In the genomic region with DNA sequence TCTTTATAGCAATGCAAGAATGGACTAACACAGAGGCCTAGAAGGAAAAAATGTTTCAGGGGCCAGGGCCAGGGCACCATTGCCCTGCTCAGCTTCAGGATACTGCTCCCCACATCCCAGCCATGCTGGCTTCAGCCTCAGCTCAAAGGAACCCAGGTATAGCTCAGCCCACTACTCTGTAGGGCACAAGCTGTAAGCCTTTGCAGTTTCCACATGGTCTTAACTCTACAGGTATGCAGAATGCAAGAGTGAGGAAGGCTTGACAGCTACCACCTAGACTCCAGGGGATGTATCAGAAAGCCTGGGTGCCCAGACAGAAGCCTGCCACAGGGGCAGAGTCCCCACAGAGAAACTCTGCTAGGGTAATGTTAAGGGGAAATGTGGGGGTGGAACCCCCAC, we compare ENCODE assay signal across 1 cellular context.
TF ChIP-seq lines count a peak whose summit lies in the region.

No MANE protein-coding gene starts in this region.

TF ChIP-seq in GM23338, 12 proteins besides CTCF, POLR2A, EP300 and RAD21:
- TF ChIP-seq, protein P1, sequence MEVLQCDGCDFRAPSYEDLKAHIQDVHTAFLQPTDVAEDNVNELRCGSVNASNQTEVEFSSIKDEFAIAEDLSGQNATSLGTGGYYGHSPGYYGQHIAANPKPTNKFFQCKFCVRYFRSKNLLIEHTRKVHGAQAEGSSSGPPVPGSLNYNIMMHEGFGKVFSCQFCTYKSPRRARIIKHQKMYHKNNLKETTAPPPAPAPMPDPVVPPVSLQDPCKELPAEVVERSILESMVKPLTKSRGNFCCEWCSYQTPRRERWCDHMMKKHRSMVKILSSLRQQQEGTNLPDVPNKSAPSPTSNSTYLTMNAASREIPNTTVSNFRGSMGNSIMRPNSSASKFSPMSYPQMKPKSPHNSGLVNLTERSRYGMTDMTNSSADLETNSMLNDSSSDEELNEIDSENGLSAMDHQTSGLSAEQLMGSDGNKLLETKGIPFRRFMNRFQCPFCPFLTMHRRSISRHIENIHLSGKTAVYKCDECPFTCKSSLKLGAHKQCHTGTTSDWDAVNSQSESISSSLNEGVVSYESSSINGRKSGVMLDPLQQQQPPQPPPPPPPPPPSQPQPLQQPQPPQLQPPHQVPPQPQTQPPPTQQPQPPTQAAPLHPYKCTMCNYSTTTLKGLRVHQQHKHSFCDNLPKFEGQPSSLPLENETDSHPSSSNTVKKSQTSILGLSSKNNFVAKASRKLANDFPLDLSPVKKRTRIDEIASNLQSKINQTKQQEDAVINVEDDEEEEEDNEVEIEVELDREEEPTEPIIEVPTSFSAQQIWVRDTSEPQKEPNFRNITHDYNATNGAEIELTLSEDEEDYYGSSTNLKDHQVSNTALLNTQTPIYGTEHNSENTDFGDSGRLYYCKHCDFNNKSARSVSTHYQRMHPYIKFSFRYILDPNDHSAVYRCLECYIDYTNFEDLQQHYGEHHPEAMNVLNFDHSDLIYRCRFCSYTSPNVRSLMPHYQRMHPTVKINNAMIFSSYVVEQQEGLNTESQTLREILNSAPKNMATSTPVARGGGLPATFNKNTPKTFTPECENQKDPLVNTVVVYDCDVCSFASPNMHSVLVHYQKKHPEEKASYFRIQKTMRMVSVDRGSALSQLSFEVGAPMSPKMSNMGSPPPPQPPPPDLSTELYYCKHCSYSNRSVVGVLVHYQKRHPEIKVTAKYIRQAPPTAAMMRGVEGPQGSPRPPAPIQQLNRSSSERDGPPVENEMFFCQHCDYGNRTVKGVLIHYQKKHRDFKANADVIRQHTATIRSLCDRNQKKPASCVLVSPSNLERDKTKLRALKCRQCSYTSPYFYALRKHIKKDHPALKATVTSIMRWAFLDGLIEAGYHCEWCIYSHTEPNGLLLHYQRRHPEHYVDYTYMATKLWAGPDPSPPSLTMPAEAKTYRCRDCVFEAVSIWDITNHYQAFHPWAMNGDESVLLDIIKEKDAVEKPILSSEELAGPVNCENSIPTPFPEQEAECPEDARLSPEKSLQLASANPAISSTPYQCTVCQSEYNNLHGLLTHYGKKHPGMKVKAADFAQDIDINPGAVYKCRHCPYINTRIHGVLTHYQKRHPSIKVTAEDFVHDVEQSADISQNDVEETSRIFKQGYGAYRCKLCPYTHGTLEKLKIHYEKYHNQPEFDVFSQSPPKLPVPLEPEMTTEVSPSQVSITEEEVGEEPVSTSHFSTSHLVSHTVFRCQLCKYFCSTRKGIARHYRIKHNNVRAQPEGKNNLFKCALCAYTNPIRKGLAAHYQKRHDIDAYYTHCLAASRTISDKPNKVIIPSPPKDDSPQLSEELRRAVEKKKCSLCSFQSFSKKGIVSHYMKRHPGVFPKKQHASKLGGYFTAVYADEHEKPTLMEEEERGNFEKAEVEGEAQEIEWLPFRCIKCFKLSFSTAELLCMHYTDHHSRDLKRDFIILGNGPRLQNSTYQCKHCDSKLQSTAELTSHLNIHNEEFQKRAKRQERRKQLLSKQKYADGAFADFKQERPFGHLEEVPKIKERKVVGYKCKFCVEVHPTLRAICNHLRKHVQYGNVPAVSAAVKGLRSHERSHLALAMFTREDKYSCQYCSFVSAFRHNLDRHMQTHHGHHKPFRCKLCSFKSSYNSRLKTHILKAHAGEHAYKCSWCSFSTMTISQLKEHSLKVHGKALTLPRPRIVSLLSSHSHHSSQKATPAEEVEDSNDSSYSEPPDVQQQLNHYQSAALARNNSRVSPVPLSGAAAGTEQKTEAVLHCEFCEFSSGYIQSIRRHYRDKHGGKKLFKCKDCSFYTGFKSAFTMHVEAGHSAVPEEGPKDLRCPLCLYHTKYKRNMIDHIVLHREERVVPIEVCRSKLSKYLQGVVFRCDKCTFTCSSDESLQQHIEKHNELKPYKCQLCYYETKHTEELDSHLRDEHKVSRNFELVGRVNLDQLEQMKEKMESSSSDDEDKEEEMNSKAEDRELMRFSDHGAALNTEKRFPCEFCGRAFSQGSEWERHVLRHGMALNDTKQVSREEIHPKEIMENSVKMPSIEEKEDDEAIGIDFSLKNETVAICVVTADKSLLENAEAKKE (CRISPR knock-in tag; IDR thresholded peaks at IDR 0.05) = no peak
- no peak for TF ChIP-seq NANOG (IDR thresholded peaks at IDR 0.05; ENCODE audit: borderline replicate concordance)
- no peak for TF ChIP-seq POLR2AphosphoS5 (IDR thresholded peaks at IDR 0.05; ENCODE audit: low read depth)
- no peak for TF ChIP-seq EZH2phosphoT487 (IDR thresholded peaks at IDR 0.05; ENCODE audit: unreplicated experiment)
- no peak for TF ChIP-seq ZNF114 (CRISPR knock-in tag; IDR thresholded peaks at IDR 0.05)
- TF ChIP-seq, protein P2, sequence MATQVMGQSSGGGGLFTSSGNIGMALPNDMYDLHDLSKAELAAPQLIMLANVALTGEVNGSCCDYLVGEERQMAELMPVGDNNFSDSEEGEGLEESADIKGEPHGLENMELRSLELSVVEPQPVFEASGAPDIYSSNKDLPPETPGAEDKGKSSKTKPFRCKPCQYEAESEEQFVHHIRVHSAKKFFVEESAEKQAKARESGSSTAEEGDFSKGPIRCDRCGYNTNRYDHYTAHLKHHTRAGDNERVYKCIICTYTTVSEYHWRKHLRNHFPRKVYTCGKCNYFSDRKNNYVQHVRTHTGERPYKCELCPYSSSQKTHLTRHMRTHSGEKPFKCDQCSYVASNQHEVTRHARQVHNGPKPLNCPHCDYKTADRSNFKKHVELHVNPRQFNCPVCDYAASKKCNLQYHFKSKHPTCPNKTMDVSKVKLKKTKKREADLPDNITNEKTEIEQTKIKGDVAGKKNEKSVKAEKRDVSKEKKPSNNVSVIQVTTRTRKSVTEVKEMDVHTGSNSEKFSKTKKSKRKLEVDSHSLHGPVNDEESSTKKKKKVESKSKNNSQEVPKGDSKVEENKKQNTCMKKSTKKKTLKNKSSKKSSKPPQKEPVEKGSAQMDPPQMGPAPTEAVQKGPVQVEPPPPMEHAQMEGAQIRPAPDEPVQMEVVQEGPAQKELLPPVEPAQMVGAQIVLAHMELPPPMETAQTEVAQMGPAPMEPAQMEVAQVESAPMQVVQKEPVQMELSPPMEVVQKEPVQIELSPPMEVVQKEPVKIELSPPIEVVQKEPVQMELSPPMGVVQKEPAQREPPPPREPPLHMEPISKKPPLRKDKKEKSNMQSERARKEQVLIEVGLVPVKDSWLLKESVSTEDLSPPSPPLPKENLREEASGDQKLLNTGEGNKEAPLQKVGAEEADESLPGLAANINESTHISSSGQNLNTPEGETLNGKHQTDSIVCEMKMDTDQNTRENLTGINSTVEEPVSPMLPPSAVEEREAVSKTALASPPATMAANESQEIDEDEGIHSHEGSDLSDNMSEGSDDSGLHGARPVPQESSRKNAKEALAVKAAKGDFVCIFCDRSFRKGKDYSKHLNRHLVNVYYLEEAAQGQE (IDR thresholded peaks at IDR 0.05; ENCODE audit: unreplicated experiment) = no peak
- TF ChIP-seq EZH2 (IDR thresholded peaks at IDR 0.05; ENCODE audit: low read depth, unreplicated experiment) = no peak
- no peak for TF ChIP-seq JUNB (IDR thresholded peaks at IDR 0.05; ENCODE audit: unreplicated experiment)
